9 cellular contexts compared by ENCODE assay signal in genomic region chrX:119638725-119639471, GRCh38. TPM values are rescaled to one million over a fixed set of nuclear protein-coding genes. Genes with fewer than 3 reads are reported as not detected.
DNase-seq lines count a peak whose midpoint lies in the region; ATAC-seq, FAIRE-seq and TF ChIP-seq lines count a peak whose summit lies in the region.
"Had no signal": no experiment of that assay in that cellular context is flagged by ENCODE, and none has a peak within 500 bp of the region (broad histone marks: within the 10 kb centered on the region; RNA-seq: fewer than 3 reads in every experiment).

No MANE protein-coding gene starts in this region.

- peak; percentile 79 for ATAC-seq in HG02870 (IDR thresholded peaks at IDR 0.05; ENCODE audit: unreplicated experiment)

- H3K27ac Mint-ChIP-seq in activated naive CD4-positive, alpha-beta T cell treated with anti-CD3 and anti-CD28 coated beads for 36 hours = peak overlapping the region; percentile 7
- H3K27ac Mint-ChIP-seq in stimulated activated naive CD8-positive, alpha-beta T cell treated with anti-CD3 and anti-CD28 coated beads, Interleukin-15, Interleukin-2, amounts not matched to agents 100 ng/mL and 50 ng/mL, for 24 hours = peak overlapping the region; percentile 65

- no peaks in the 10 kb centered on the region for H3K27me3 Mint-ChIP-seq in activated naive CD4-positive, alpha-beta T cell treated with anti-CD3 and anti-CD28 coated beads for 36 hours (ENCODE audit: low read depth)
- no peaks in the 10 kb centered on the region for H3K27me3 Mint-ChIP-seq in stimulated activated naive CD8-positive, alpha-beta T cell treated with anti-CD3 and anti-CD28 coated beads, Interleukin-15, Interleukin-2, amounts not matched to agents 100 ng/mL and 50 ng/mL, for 24 hours

- H3K4me3 Mint-ChIP-seq in activated naive CD4-positive, alpha-beta T cell treated with anti-CD3 and anti-CD28 coated beads for 36 hours = no peak overlapping the region
- no peak overlapping the region for H3K4me3 Mint-ChIP-seq in stimulated activated naive CD8-positive, alpha-beta T cell treated with anti-CD3 and anti-CD28 coated beads, Interleukin-15, Interleukin-2, amounts not matched to agents 100 ng/mL and 50 ng/mL, for 24 hours

- intact Hi-C loops in activated naive CD4-positive, alpha-beta T cell treated with anti-CD3 and anti-CD28 coated beads for 36 hours (cut with micrococcal nuclease) = no loop called here

- H3K36me3 Mint-ChIP-seq in activated naive CD4-positive, alpha-beta T cell treated with anti-CD3 and anti-CD28 coated beads for 36 hours (ENCODE audit: low read depth) = peaks cover 18% of the 10 kb centered on the region
- H3K36me3 Mint-ChIP-seq in stimulated activated naive CD8-positive, alpha-beta T cell treated with anti-CD3 and anti-CD28 coated beads, Interleukin-15, Interleukin-2, amounts not matched to agents 100 ng/mL and 50 ng/mL, for 24 hours (ENCODE audit: low read depth) = peaks cover 51% of the 10 kb centered on the region

- no peak for FAIRE-seq in H54 (lab: Jason Lieb, UNC)

- no peak for DNase-seq in activated naive CD4-positive, alpha-beta T cell treated with anti-CD3 and anti-CD28 coated beads for 36 hours
- no peak for DNase-seq in activated naive CD4-positive, alpha-beta T cell treated with anti-CD3 and anti-CD28 coated beads, Interleukin-2, amount 50 U/mL, for 16 hours
- DNase-seq in NOMO-1 treated with dmso at 0.1 percent for 144 hours (lab: John Stamatoyannopoulos, UW; ENCODE audit: unreplicated experiment) = peak; percentile 53
- no peak for DNase-seq in SW 1271 (lab: John Stamatoyannopoulos, UW)
- no peak for DNase-seq in DMS153 (lab: John Stamatoyannopoulos, UW)
- no peak for DNase-seq in H54 (ENCODE audit: insufficient read length, low spot score)
- DNase-seq: cerebellar nuclear complex had no signal

- TF ChIP-seq POLR2A in H54 (IDR thresholded peaks at IDR 0.05; ENCODE audit: low read depth, low read length) = no peak

- CTCF ChIA-PET in activated naive CD4-positive, alpha-beta T cell treated with anti-CD3 and anti-CD28 coated beads for 36 hours (lab: Charles Lee) = interaction anchor here (0.7 kb wide), 1 partner anchor 117 kb away, joined by 3 read pairs; no protein-coding TSS in a partner anchor

- no peaks in the 10 kb centered on the region for H3K9me3 Mint-ChIP-seq in activated naive CD4-positive, alpha-beta T cell treated with anti-CD3 and anti-CD28 coated beads for 36 hours
- H3K9me3 Mint-ChIP-seq in stimulated activated naive CD8-positive, alpha-beta T cell treated with anti-CD3 and anti-CD28 coated beads, Interleukin-15, Interleukin-2, amounts not matched to agents 100 ng/mL and 50 ng/mL, for 24 hours = no peaks in the 10 kb centered on the region

- H3K4me1 Mint-ChIP-seq in activated naive CD4-positive, alpha-beta T cell treated with anti-CD3 and anti-CD28 coated beads for 36 hours (ENCODE audit: low read depth) = peaks cover 15% of the 10 kb centered on the region
- peaks cover 35% of the 10 kb centered on the region for H3K4me1 Mint-ChIP-seq in stimulated activated naive CD8-positive, alpha-beta T cell treated with anti-CD3 and anti-CD28 coated beads, Interleukin-15, Interleukin-2, amounts not matched to agents 100 ng/mL and 50 ng/mL, for 24 hours (ENCODE audit: low read depth)

RNA-seq across cellular contexts. Expression of gene NKRF, which starts 32.7 kb away (rescaled TPM):
- 10 to 100 TPM; 15.8 to 17.0 TPM for total RNA-seq in activated naive CD4-positive, alpha-beta T cell treated with anti-CD3 and anti-CD28 coated beads for 36 hours

RNA-seq across cellular contexts. Expression of gene SEPTIN6, which starts 54.1 kb away (rescaled TPM):
- 100 to 1,000 TPM; 137 to 143 TPM for total RNA-seq in activated naive CD4-positive, alpha-beta T cell treated with anti-CD3 and anti-CD28 coated beads for 36 hours
